Comparison of ENCODE assay signal across 12 cellular contexts in the genomic region with DNA sequence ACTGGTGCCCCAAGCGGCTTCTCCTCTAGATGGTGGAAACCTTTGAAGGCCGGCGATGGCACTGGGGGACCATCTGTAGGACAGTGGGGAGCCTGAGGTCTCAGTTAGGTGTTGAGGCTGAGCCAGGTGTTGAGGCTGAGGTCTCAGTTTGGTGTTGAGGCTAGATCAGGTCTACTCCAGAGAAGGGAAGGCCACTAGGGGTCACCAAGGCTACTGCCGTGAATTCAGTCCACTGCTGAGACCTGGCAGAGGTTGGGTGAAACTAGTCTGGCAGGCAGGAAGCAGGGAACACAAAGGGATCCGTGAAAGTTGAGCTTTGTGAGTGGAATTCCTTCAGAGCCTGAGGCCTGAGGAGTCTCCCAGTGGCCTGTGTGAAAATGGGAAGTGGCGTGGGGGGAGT.
DNase-seq lines count a peak whose midpoint lies in the region; ATAC-seq and TF ChIP-seq lines count a peak whose summit lies in the region.
"Had no signal": no experiment of that assay in that cellular context is flagged by ENCODE, and none has a peak within 500 bp of the region (broad histone marks: within the 10 kb centered on the region; RNA-seq: fewer than 3 reads in every experiment).

No MANE protein-coding gene starts in this region.

- no peak for TF ChIP-seq POLR2A in ovary (IDR thresholded peaks at IDR 0.05)

- ATAC-seq in lower lobe of right lung (no peak), GM19324 (IDR thresholded peaks at IDR 0.05; ENCODE audit: low FRiP score, unreplicated experiment) (no peak)

- intact Hi-C loops in lower lobe of right lung (cut with DNase I) (no loop called here), ovary (cut with DNase I) (no loop called here)

- H3K36me3 ChIP-seq in lower lobe of right lung (no peaks in the 10 kb centered on the region), ovary (no peaks in the 10 kb centered on the region)

- in situ Hi-C loops in astrocyte of the spinal cord (cut with HindIII; ENCODE audit: low sequenced_read_pairs) = no loop called here
- in situ Hi-C loops in G401 (cut with HindIII; ENCODE audit: low sequenced_read_pairs) = no loop called here

- H3K27me3 ChIP-seq in lower lobe of right lung (ENCODE audit: low read depth) (peaks cover 4% of the 10 kb centered on the region), ovary (no peaks in the 10 kb centered on the region)

- DNase-seq in AG10803 (ENCODE audit: low read depth) (peak; percentile 14), HT-29 (ENCODE audit: low spot score) (peak; percentile 84), astrocyte of the spinal cord (ENCODE audit: low read depth, low spot score) (no peak), lower lobe of right lung (peak; percentile 16), Kasumi-1 (lab: John Stamatoyannopoulos, UW) (no peak), G401 (ENCODE audit: low spot score) (no peak), ovary (no peak)
- DNase-seq: activated T-cell treated with anti-CD3 and anti-CD28 coated beads for 4 hours, islet precursor cell, KBM-7, NCI-H82 had no signal

- 76 to 81% (median 76%) methylated on average over 6 of the region's 6 CpGs for WGBS in ovary, 3 donors

- TF ChIP-seq EP300 in ovary (IDR thresholded peaks at IDR 0.05) = no peak

- H3K9me3 ChIP-seq in lower lobe of right lung (no peaks in the 10 kb centered on the region), ovary (no peaks in the 10 kb centered on the region)

- no peak overlapping the region for H3K4me3 ChIP-seq in AG10803 (ENCODE audit: low read length)
- H3K4me3 ChIP-seq in astrocyte of the spinal cord (ENCODE audit: low read depth, low read length) = no peak overlapping the region
- H3K4me3 ChIP-seq in lower lobe of right lung = no peak overlapping the region
- no peak overlapping the region for H3K4me3 ChIP-seq in ovary

- peak; percentile 32 for TF ChIP-seq CTCF in AG10803 (conservative IDR thresholded peaks at IDR 0.05; ENCODE audit: low read length)
- TF ChIP-seq CTCF in astrocyte of the spinal cord (IDR thresholded peaks at IDR 0.05; ENCODE audit: low read depth, low read length) = peak; percentile 21
- no peak for TF ChIP-seq CTCF in lower lobe of right lung (IDR thresholded peaks at IDR 0.05)
- no peak for TF ChIP-seq CTCF in ovary (IDR thresholded peaks at IDR 0.05)

- H3K27ac ChIP-seq in lower lobe of right lung (no peak overlapping the region), ovary (no peak overlapping the region)

- H3K4me1 ChIP-seq in lower lobe of right lung (peaks cover 10% of the 10 kb centered on the region), ovary (ENCODE audit: insufficient read depth) (peaks cover 4% of the 10 kb centered on the region)

Comparison
In these comparisons a context has a peak if more than half of its experiments do, and no peak if none do; other contexts are left out.
1. DNase-seq: peak in AG10803 (single experiment), HT-29 (single experiment) and lower lobe of right lung (single experiment); none in astrocyte of the spinal cord (single experiment), Kasumi-1 (0 of 2), G401 (single experiment) and ovary (0 of 5).
2. CTCF ChIP-seq: peak in AG10803 (single experiment) and astrocyte of the spinal cord (single experiment); none in lower lobe of right lung (single experiment) and ovary (0 of 3).